In the genomic region with DNA sequence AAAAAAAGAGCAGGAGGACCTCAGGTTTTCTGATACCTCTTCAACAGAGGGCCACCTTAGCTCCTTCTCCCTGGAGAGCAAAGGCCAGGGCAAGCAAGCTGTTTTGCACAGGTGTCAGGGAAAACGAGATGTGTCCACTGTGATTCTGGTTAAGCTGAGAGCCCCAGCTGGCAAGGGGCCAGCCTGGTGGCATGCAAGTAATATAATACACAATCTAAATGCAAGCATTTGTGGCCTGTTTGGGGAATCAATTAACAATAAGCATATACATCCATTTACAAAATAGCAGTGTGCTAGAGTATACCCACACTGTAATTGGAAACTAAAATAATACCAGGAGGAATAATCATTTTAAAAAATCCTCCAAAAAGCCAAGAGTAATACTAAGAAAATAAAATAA, we compare ENCODE assay signal across 19 cellular contexts.
DNase-seq lines count a peak whose midpoint lies in the region; ATAC-seq, FAIRE-seq and TF ChIP-seq lines count a peak whose summit lies in the region.
"Had no signal": no experiment of that assay in that cellular context is flagged by ENCODE, and none has a peak within 500 bp of the region (broad histone marks: within the 10 kb centered on the region; RNA-seq: fewer than 3 reads in every experiment).

No MANE protein-coding gene starts in this region.

- H3K27me3 ChIP-seq in upper lobe of right lung: no peaks in the 10 kb centered on the region
- H3K27me3 ChIP-seq: esophagus muscularis mucosa, MG63, SJCRH30 had no signal

- H3K4me1 Mint-ChIP-seq in brain: peaks cover 52% of the 10 kb centered on the region
- peaks cover 6% of the 10 kb centered on the region for H3K4me1 Mint-ChIP-seq in WTC11
- H3K4me1 Mint-ChIP-seq: CD4-positive, CD25-positive, alpha-beta regulatory T cell had no signal

- DNase-seq in NCI-H510A treated with DMSO at 0.1 percent for 48 hours (lab: John Stamatoyannopoulos, UW): peak; percentile 1
- no peak for DNase-seq in NCI-H510A (lab: John Stamatoyannopoulos, UW)
- peak; percentile 60 for DNase-seq in NCI-H2107 treated with DMSO at 0.1 percent for 48 hours (lab: John Stamatoyannopoulos, UW; ENCODE audit: unreplicated experiment)
- DNase-seq in upper lobe of right lung: no peak
- DNase-seq in GM12892 (ENCODE audit: insufficient read length): no peak
- no peak for DNase-seq in WTC11 (ENCODE audit: low spot score)
- DNase-seq in hippocampal formation (lab: John Stamatoyannopoulos, UW): no peak
- DNase-seq: activated CD8-positive, alpha-beta T cell treated with anti-CD3 and anti-CD28 coated beads, Interleukin-2, amount 10 ng/mL, durations not matched to agents 7 days and 5 days; activated T-cell treated with anti-CD3 and anti-CD28 coated beads, Interleukin-2, amount 50 U/mL, for 72 hours; CD4-positive, CD25-positive, alpha-beta regulatory T cell; effector CD4-positive, alpha-beta T cell; EL; GOT3; MG63 had no signal

- CTCF ChIA-PET in WTC11 (lab: Charles Lee): no interaction called here

- ATAC-seq in upper lobe of right lung: no peak
- no peak for ATAC-seq in WTC11
- ATAC-seq: activated CD8-positive, alpha-beta T cell treated with anti-CD3 and anti-CD28 coated beads, Interleukin-2, amount 10 ng/mL, durations not matched to agents 7 days and 5 days; activated T-cell treated with anti-CD3 and anti-CD28 coated beads, Interleukin-2, amount 50 U/mL, for 72 hours; HepG2; left lobe of liver had no signal

- peaks cover 0 to 2% (median 0%) of the 10 kb centered on the region in 5 experiments for H3K9me3 Mint-ChIP-seq in brain
- H3K9me3 Mint-ChIP-seq in WTC11: peaks cover 4% of the 10 kb centered on the region

- POLR2A ChIA-PET in WTC11 (lab: Charles Lee): no interaction called here

- H3K27ac ChIP-seq in upper lobe of right lung: peak overlapping the region; percentile 72
- H3K27ac ChIP-seq: SJCRH30 had no signal

- no peak for TF ChIP-seq POLR2A in GM12892 (IDR thresholded peaks at IDR 0.05; ENCODE audit: low read depth, low read length)

- intact Hi-C loops in upper lobe of right lung (cut with DNase I): no loop called here

- H3K36me3 Mint-ChIP-seq in brain (no peaks in the 10 kb centered on the region), WTC11 (no peaks in the 10 kb centered on the region)
- H3K36me3 Mint-ChIP-seq: CD4-positive, CD25-positive, alpha-beta regulatory T cell had no signal

- peaks cover 9% of the 10 kb centered on the region for H3K4me1 ChIP-seq in upper lobe of right lung
- H3K4me1 ChIP-seq: SJCRH30 had no signal

- H3K4me3 Mint-ChIP-seq in brain (no peak overlapping the region), WTC11 (no peak overlapping the region)
- H3K4me3 Mint-ChIP-seq: activated CD8-positive, alpha-beta T cell treated with anti-CD3 and anti-CD28 coated beads, Interleukin-2, amount 10 ng/mL, durations not matched to agents 7 days and 5 days; activated T-cell treated with anti-CD3 and anti-CD28 coated beads, Interleukin-2, amount 50 U/mL, for 72 hours; CD4-positive, CD25-positive, alpha-beta regulatory T cell had no signal

- no peaks in the 10 kb centered on the region for H3K9me3 ChIP-seq in upper lobe of right lung
- H3K9me3 ChIP-seq: esophagus muscularis mucosa, MG63, SJCRH30 had no signal

- H3K27me3 Mint-ChIP-seq in brain: no peaks in the 10 kb centered on the region
- H3K27me3 Mint-ChIP-seq in WTC11 (ENCODE audit: low read depth): peaks cover 5% of the 10 kb centered on the region
- H3K27me3 Mint-ChIP-seq: CD4-positive, CD25-positive, alpha-beta regulatory T cell had no signal

- H3K36me3 ChIP-seq in upper lobe of right lung: no peaks in the 10 kb centered on the region
- H3K36me3 ChIP-seq: esophagus muscularis mucosa, MG63, SJCRH30 had no signal

- TF ChIP-seq CTCF in brain (conservative IDR thresholded peaks at IDR 0.05): no peak
- TF ChIP-seq CTCF in upper lobe of right lung (IDR thresholded peaks at IDR 0.05): no peak
- no peak for TF ChIP-seq CTCF in WTC11 (IDR thresholded peaks at IDR 0.05)

- H3K27ac Mint-ChIP-seq in brain: peak overlapping the region in 3 of 5 experiments; percentile 3 to 12 (median 6)
- no peak overlapping the region for H3K27ac Mint-ChIP-seq in WTC11
- H3K27ac Mint-ChIP-seq: activated CD8-positive, alpha-beta T cell treated with anti-CD3 and anti-CD28 coated beads, Interleukin-2, amount 10 ng/mL, durations not matched to agents 7 days and 5 days; activated T-cell treated with anti-CD3 and anti-CD28 coated beads, Interleukin-2, amount 50 U/mL, for 72 hours; CD4-positive, CD25-positive, alpha-beta regulatory T cell had no signal

- FAIRE-seq in GM12892 (lab: Jason Lieb, UNC): no peak
- FAIRE-seq: HepG2 had no signal

- H3K4me3 ChIP-seq in upper lobe of right lung: no peak overlapping the region
- H3K4me3 ChIP-seq: esophagus muscularis mucosa, MG63, SJCRH30 had no signal

TF ChIP-seq in WTC11, 78 proteins besides CTCF, POLR2A, EP300 and RAD21 (continues in another document):
- TF ChIP-seq, protein P1, sequence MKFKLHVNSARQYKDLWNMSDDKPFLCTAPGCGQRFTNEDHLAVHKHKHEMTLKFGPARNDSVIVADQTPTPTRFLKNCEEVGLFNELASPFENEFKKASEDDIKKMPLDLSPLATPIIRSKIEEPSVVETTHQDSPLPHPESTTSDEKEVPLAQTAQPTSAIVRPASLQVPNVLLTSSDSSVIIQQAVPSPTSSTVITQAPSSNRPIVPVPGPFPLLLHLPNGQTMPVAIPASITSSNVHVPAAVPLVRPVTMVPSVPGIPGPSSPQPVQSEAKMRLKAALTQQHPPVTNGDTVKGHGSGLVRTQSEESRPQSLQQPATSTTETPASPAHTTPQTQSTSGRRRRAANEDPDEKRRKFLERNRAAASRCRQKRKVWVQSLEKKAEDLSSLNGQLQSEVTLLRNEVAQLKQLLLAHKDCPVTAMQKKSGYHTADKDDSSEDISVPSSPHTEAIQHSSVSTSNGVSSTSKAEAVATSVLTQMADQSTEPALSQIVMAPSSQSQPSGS (CRISPR knock-in tag; IDR thresholded peaks at IDR 0.05; ENCODE audit: borderline replicate concordance, low read depth): no peak
- TF ChIP-seq, protein P2, sequence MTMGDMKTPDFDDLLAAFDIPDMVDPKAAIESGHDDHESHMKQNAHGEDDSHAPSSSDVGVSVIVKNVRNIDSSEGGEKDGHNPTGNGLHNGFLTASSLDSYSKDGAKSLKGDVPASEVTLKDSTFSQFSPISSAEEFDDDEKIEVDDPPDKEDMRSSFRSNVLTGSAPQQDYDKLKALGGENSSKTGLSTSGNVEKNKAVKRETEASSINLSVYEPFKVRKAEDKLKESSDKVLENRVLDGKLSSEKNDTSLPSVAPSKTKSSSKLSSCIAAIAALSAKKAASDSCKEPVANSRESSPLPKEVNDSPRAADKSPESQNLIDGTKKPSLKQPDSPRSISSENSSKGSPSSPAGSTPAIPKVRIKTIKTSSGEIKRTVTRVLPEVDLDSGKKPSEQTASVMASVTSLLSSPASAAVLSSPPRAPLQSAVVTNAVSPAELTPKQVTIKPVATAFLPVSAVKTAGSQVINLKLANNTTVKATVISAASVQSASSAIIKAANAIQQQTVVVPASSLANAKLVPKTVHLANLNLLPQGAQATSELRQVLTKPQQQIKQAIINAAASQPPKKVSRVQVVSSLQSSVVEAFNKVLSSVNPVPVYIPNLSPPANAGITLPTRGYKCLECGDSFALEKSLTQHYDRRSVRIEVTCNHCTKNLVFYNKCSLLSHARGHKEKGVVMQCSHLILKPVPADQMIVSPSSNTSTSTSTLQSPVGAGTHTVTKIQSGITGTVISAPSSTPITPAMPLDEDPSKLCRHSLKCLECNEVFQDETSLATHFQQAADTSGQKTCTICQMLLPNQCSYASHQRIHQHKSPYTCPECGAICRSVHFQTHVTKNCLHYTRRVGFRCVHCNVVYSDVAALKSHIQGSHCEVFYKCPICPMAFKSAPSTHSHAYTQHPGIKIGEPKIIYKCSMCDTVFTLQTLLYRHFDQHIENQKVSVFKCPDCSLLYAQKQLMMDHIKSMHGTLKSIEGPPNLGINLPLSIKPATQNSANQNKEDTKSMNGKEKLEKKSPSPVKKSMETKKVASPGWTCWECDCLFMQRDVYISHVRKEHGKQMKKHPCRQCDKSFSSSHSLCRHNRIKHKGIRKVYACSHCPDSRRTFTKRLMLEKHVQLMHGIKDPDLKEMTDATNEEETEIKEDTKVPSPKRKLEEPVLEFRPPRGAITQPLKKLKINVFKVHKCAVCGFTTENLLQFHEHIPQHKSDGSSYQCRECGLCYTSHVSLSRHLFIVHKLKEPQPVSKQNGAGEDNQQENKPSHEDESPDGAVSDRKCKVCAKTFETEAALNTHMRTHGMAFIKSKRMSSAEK (CRISPR knock-in tag; IDR thresholded peaks at IDR 0.05; ENCODE audit: borderline replicate concordance): no peak
- TF ChIP-seq, protein P3, sequence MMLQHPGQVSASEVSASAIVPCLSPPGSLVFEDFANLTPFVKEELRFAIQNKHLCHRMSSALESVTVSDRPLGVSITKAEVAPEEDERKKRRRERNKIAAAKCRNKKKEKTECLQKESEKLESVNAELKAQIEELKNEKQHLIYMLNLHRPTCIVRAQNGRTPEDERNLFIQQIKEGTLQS (CRISPR knock-in tag; conservative IDR thresholded peaks at IDR 0.05): no peak
- no peak for TF ChIP-seq RELA (CRISPR knock-in tag; IDR thresholded peaks at IDR 0.05; ENCODE audit: borderline replicate concordance)

Comparison
In these comparisons a context has a peak if more than half of its experiments do, and no peak if none do; other contexts are left out.
1. DNase-seq: peak in NCI-H510A treated with DMSO at 0.1 percent for 48 hours (single experiment) and NCI-H2107 treated with DMSO at 0.1 percent for 48 hours (single experiment); none in NCI-H510A (single experiment), upper lobe of right lung (single experiment), GM12892 (single experiment), WTC11 (single experiment) and hippocampal formation (0 of 2).